In genomic region chr20:59071224-59071623, GRCh38 we compare ENCODE assay signal across 18 cellular contexts. TPM values are rescaled to one million over a fixed set of nuclear protein-coding genes. Genes with fewer than 3 reads are reported as not detected.
DNase-seq lines count a peak whose midpoint lies in the region; ATAC-seq and TF ChIP-seq lines count a peak whose summit lies in the region.
"Had no signal": no experiment of that assay in that cellular context is flagged by ENCODE, and none has a peak within 500 bp of the region (broad histone marks: within the 10 kb centered on the region; RNA-seq: fewer than 3 reads in every experiment).

No MANE protein-coding gene starts in this region.

- intact Hi-C loops in testis (cut with DNase I; ENCODE audit: low total_unique reads) = no loop called here

- no peaks in the 10 kb centered on the region for H3K4me1 ChIP-seq in testis
- H3K4me1 ChIP-seq: Caco-2, gastroesophageal sphincter had no signal

- H3K9me3 ChIP-seq in testis = no peaks in the 10 kb centered on the region
- H3K9me3 ChIP-seq: Caco-2, gastroesophageal sphincter had no signal

- H3K4me3 ChIP-seq in testis = no peak overlapping the region
- H3K4me3 ChIP-seq: gastroesophageal sphincter, K562 had no signal

- no peak for TF ChIP-seq POLR2A in testis (IDR thresholded peaks at IDR 0.05)

- no peak overlapping the region for H3K27ac ChIP-seq in testis
- H3K27ac ChIP-seq: gastroesophageal sphincter had no signal

- no peaks in the 10 kb centered on the region for H3K9me3 Mint-ChIP-seq in type B pancreatic cell
- H3K9me3 Mint-ChIP-seq: activated T-helper 17 cell treated with anti-CD3 and anti-CD28 coated beads, Interleukin-2, amount 50 U/mL, for 72 hours had no signal

- peak; percentile 35 for DNase-seq in GM10248 (ENCODE audit: extremely low spot score)
- DNase-seq in KBM-7 = peak; percentile 7
- DNase-seq in globus pallidus (ENCODE audit: low spot score) = peak; percentile 30
- DNase-seq in type B pancreatic cell (ENCODE audit: extremely low spot score, unreplicated experiment) = no peak
- no peak for DNase-seq in testis
- DNase-seq: Caco-2, left ventricle myocardium superior, NCI-H2171 treated with DMSO at 0.1 percent for 48 hours had no signal

- TF ChIP-seq CTCF in GM10248 (IDR thresholded peaks at IDR 0.05; ENCODE audit: control extremely low read depth, extremely low read depth, low read depth, missing control alignments) (no peak), type B pancreatic cell (conservative IDR thresholded peaks at IDR 0.05) (no peak), testis (IDR thresholded peaks at IDR 0.05) (no peak)

- POLR2A ChIA-PET in GM10248 (lab: Yijun Ruan, JAX) = no interaction called here

- no peak overlapping the region for H3K4me3 Mint-ChIP-seq in type B pancreatic cell
- H3K4me3 Mint-ChIP-seq: activated T-helper 17 cell treated with anti-CD3 and anti-CD28 coated beads, Interleukin-2, amount 50 U/mL, for 72 hours had no signal

- 91 to 92% methylated on average over 1 of the region's 1 CpG for WGBS in testis, 2 donors

- peaks cover 11% of the 10 kb centered on the region for H3K4me1 Mint-ChIP-seq in type B pancreatic cell (ENCODE audit: unreplicated experiment)

- peaks cover 29% of the 10 kb centered on the region for H3K27me3 Mint-ChIP-seq in type B pancreatic cell

- no peaks in the 10 kb centered on the region for H3K36me3 ChIP-seq in testis (ENCODE audit: low read depth, missing control alignments)
- H3K36me3 ChIP-seq: gastroesophageal sphincter had no signal

- no peaks in the 10 kb centered on the region for H3K27me3 ChIP-seq in testis

- no peak overlapping the region for H3K27ac Mint-ChIP-seq in type B pancreatic cell
- H3K27ac Mint-ChIP-seq: activated T-helper 17 cell treated with anti-CD3 and anti-CD28 coated beads, Interleukin-2, amount 50 U/mL, for 72 hours had no signal

- CTCF ChIA-PET in GM10248 (lab: Yijun Ruan, JAX) = interaction anchor here (2.4 kb wide), 1 partner anchor 17 kb away, joined by 10 read pairs; no protein-coding TSS in a partner anchor

- peak; percentile 57 for ATAC-seq in GM19395 (IDR thresholded peaks at IDR 0.05; ENCODE audit: unreplicated experiment)
- ATAC-seq in GM19455 (IDR thresholded peaks at IDR 0.05; ENCODE audit: unreplicated experiment) = no peak
- no peak for ATAC-seq in HG03280 (IDR thresholded peaks at IDR 0.05; ENCODE audit: unreplicated experiment)
- ATAC-seq: activated T-helper 17 cell treated with anti-CD3 and anti-CD28 coated beads, Interleukin-2, amount 50 U/mL, for 72 hours; gastroesophageal sphincter; K562; left ventricle myocardium superior had no signal

- in situ Hi-C loops in KBM-7 (cut with MboI; ENCODE audit: low pct_unique_long_range_greater_than_20kb, low sequenced_read_pairs) = no loop called here

- H3K36me3 Mint-ChIP-seq in type B pancreatic cell = no peaks in the 10 kb centered on the region

RNA-seq across cellular contexts. Expression of gene PRELID3B, which starts 28.6 kb away (rescaled TPM):
- total RNA-seq in type B pancreatic cell (ENCODE audit: low replicate concordance) = 45.9 and 54.9 TPM in 2 replicates
- 10 to 100 TPM; 29.1 to 35.3 TPM for total RNA-seq in testis
- polyA plus RNA-seq in testis (ENCODE audit: insufficient read depth, low read depth, low replicate concordance) = 54.3 TPM

RNA-seq across cellular contexts. Expression of gene ATP5F1E, which starts 39.1 kb away (rescaled TPM):
- total RNA-seq in type B pancreatic cell (ENCODE audit: low replicate concordance) = 75.6 and 81.8 TPM in 2 replicates
- 10 to 100 TPM; 24.6 to 25.5 TPM for total RNA-seq in testis
- polyA plus RNA-seq in testis (ENCODE audit: insufficient read depth, low read depth, low replicate concordance) = 76.0 TPM

RNA-seq across cellular contexts. Expression of gene TUBB1, which starts 52.0 kb away (rescaled TPM):
- 0.46 and 0.52 TPM in 2 replicates for total RNA-seq in type B pancreatic cell (ENCODE audit: low replicate concordance)
- under 1 TPM; 0.25 to 0.55 TPM for total RNA-seq in testis
- 1.3 TPM for polyA plus RNA-seq in testis (ENCODE audit: insufficient read depth, low read depth, low replicate concordance)
- total RNA-seq: activated CD8-positive, alpha-beta memory T cell treated with anti-CD3 and anti-CD28 coated beads for 36 hours; bronchial epithelial cell; epithelial cell of proximal tubule; T-helper 1 cell treated with Interleukin-12 subunit alpha and Interleukin-12 subunit beta and Interleukin-4 antibody, amounts not matched to agents 30 ng/mL and 1 ng/mL, for 36 hours had no signal

Comparison
In these comparisons a context has a peak if more than half of its experiments do, and no peak if none do; other contexts are left out.
1. DNase-seq: peak in GM10248 (single experiment), KBM-7 (single experiment) and globus pallidus (single experiment); none in type B pancreatic cell (single experiment) and testis (single experiment).